Comparison of ENCODE assay signal across 1 cellular context in the genomic region with DNA sequence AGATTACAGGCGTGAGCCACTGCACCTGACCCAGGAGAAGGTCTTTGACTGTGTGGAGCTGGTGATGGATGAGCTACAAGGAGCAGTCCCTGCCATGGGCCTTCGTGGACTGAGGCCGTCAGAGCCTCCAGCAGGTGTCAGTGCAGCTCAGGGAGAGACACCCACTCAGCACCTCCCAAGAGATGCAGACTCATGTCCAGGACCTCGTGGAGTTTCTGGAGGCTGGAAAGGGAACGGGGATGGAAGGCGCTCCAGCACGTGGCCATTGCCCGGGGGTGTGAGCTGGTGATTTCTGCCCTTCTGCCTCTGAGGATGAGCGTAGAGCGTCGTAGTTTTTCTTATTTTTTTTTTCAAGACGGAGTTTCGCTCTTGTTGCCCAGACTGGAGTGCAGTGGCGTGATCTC.
TF ChIP-seq lines count a peak whose summit lies in the region.

No MANE protein-coding gene starts in this region.

TF ChIP-seq in SK-N-SH, 30 proteins besides CTCF, POLR2A, EP300 and RAD21 (continued from another document):
- TF ChIP-seq FOSL2 (IDR thresholded peaks at IDR 0.05; ENCODE audit: borderline replicate concordance, low read depth), result no peak
- TF ChIP-seq YY1 (IDR thresholded peaks at IDR 0.05; ENCODE audit: low read depth), result no peak
- TF ChIP-seq FOXM1 (IDR thresholded peaks at IDR 0.05; ENCODE audit: low read depth), result no peak
